Comparison of ENCODE assay signal across 1 cellular context in genomic region chr2:113979172-113980128, GRCh38.
TF ChIP-seq lines count a peak whose summit lies in the region.

No MANE protein-coding gene starts in this region.

TF ChIP-seq in HepG2, 621 proteins besides CTCF, POLR2A, EP300 and RAD21 (continued from another document and continues in another):
- TF ChIP-seq ZNF318 (CRISPR knock-in tag; IDR thresholded peaks at IDR 0.05) (no peak; the same call in 1 of the 2 replicates), SPEN (CRISPR knock-in tag; IDR thresholded peaks at IDR 0.05; ENCODE audit: low read depth) (peak; percentile 23; the same call in 1 of the 2 replicates), HNF1B (CRISPR knock-in tag; IDR thresholded peaks at IDR 0.05) (no peak), ZBTB42 (CRISPR knock-in tag; IDR thresholded peaks at IDR 0.05) (no peak), BRD4 (CRISPR knock-in tag; IDR thresholded peaks at IDR 0.05) (peak; percentile 70), POGZ (CRISPR knock-in tag; IDR thresholded peaks at IDR 0.05) (peak; percentile 78), SMAD1 (CRISPR knock-in tag; IDR thresholded peaks at IDR 0.05; ENCODE audit: borderline replicate concordance, low read depth) (no peak), REXO4 (CRISPR knock-in tag; IDR thresholded peaks at IDR 0.05; ENCODE audit: borderline replicate concordance) (no peak), ZNF18 (CRISPR knock-in tag; IDR thresholded peaks at IDR 0.05; ENCODE audit: insufficient replicate concordance) (peak; percentile 25), ZFP91 (CRISPR knock-in tag; IDR thresholded peaks at IDR 0.05; ENCODE audit: borderline replicate concordance) (peak; percentile 42; the same call in 1 of the 2 replicates), CBFB (CRISPR knock-in tag; IDR thresholded peaks at IDR 0.05) (0 out of 2 replicates have a peak, but pooled peaks have one; percentile 19), BRF2 (CRISPR knock-in tag; IDR thresholded peaks at IDR 0.05) (0 out of 2 replicates have a peak, but pooled peaks have one; percentile 56), ZNF768 (CRISPR knock-in tag; IDR thresholded peaks at IDR 0.05) (peak; percentile 50; the same call in 1 of the 2 replicates), ZNF574 (CRISPR knock-in tag; IDR thresholded peaks at IDR 0.05) (peak; percentile 94), ZNF430 (CRISPR knock-in tag; IDR thresholded peaks at IDR 0.05) (0 out of 2 replicates have a peak, but pooled peaks have one; percentile 13), ZNF670 (CRISPR knock-in tag; IDR thresholded peaks at IDR 0.05; ENCODE audit: borderline replicate concordance) (peak; percentile 40; the same call in 1 of the 2 replicates), ZNF709 (CRISPR knock-in tag; IDR thresholded peaks at IDR 0.05) (0 out of 2 replicates have a peak, but pooled peaks have one; percentile 42), ZNF281 (CRISPR knock-in tag; IDR thresholded peaks at IDR 0.05; ENCODE audit: borderline replicate concordance) (0 out of 2 replicates have a peak, but pooled peaks have one; percentile 10), EED (CRISPR knock-in tag; IDR thresholded peaks at IDR 0.05) (peak; percentile 89; the same call in 1 of the 2 replicates), MYC (CRISPR knock-in tag; IDR thresholded peaks at IDR 0.05; ENCODE audit: borderline replicate concordance) (peak; percentile 18; the same call in 1 of the 2 replicates), ZNF788 (CRISPR knock-in tag; IDR thresholded peaks at IDR 0.05; ENCODE audit: borderline replicate concordance) (no peak)
